ENCODE assay signal across 9 cellular contexts in the genomic region with DNA sequence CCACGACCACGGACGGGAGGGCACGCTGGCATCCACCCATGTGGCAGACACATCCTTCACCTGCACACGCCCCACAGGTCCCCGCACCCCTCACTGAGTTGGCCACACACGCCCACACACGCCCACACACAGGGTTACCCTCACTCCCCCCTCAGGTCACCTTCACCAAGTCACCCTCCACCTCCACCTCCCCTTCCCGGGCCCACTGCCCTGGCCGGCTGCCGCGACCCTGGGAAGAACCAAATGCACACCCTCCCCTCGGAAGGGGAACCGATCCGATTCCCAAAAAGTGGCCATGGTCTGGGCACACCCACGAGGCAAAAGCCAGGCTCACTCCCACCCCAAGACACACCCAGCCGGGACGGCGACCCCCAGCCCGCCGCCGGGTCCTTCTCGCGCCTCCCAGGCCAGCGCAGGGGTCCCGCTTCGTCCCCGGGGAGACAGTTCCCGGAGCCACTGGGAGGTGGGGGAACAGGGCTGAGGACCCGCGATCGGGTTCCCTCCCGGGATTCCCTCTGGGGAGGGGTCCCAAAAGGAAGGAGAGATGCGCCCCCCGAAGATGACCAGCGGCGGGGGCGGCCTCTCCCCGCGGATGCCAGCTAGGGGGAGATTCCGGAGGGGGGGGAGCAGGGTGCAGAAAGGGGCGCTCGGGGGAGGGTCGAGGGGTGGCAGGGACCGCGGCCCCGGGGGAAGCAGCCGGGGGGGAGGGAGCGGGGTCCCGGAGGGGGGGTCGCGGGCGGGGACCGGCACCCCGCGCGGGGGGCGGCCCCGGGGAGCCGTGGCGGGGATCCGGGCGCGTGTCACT. TPM values are rescaled to one million over a fixed set of nuclear protein-coding genes. Genes with fewer than 3 reads are reported as not detected.
DNase-seq lines count a peak whose midpoint lies in the region; TF ChIP-seq lines count a peak whose summit lies in the region.
"Had no signal": no experiment of that assay in that cellular context is flagged by ENCODE, and none has a peak within 500 bp of the region (broad histone marks: within the 10 kb centered on the region; RNA-seq: fewer than 3 reads in every experiment).

No MANE protein-coding gene starts in this region.

- CTCF ChIA-PET in PC-9 (lab: Charles Lee): no interaction called here

- no peaks in the 10 kb centered on the region for H3K79me2 ChIP-seq in PC-9 (ENCODE audit: low read depth)

- no peaks in the 10 kb centered on the region for H3K9me3 ChIP-seq in PC-9 (ENCODE audit: insufficient read depth, low read depth)

- intact Hi-C loops in PC-9 (cut with micrococcal nuclease; ENCODE audit: unreplicated experiment): no loop called here

- peaks cover 17% of the 10 kb centered on the region for H3K4me1 ChIP-seq in PC-9 (replicated peaks; ENCODE audit: insufficient read depth)

- no peaks in the 10 kb centered on the region for H3K36me3 Mint-ChIP-seq in neural crest cell (ENCODE audit: low read depth)

- no peaks in the 10 kb centered on the region for H3K9me2 ChIP-seq in PC-9 (ENCODE audit: insufficient read depth)

- H3K4me2 ChIP-seq in PC-9: peak overlapping the region; percentile 60
- H3K4me2 ChIP-seq: KMS-11 had no signal

- H3F3A ChIP-seq in PC-9 (ENCODE audit: insufficient read depth, low read depth): no peaks in the 10 kb centered on the region

- no peaks in the 10 kb centered on the region for H3K27me3 ChIP-seq in PC-9 (ENCODE audit: insufficient read depth, low read depth)

- peak overlapping the region; percentile 97 for H3K4me3 Mint-ChIP-seq in neural crest cell

- no peaks in the 10 kb centered on the region for H3K27me3 Mint-ChIP-seq in neural crest cell (ENCODE audit: low read depth)

- H2AFZ ChIP-seq in PC-9: no peak overlapping the region

- peaks cover 63% of the 10 kb centered on the region for H3K4me1 Mint-ChIP-seq in neural crest cell

- DNase-seq in AG09309 (ENCODE audit: low read depth): no peak
- no peak for DNase-seq in PC-9
- DNase-seq in epithelial cell of esophagus (ENCODE audit: low read depth): no peak
- DNase-seq in neural crest cell (ENCODE audit: low read depth, low spot score): no peak
- no peak for DNase-seq in SK-N-DZ (ENCODE audit: low spot score)
- no peak for DNase-seq in stimulated activated CD4-positive, alpha-beta T cell treated with anti-CD3 and anti-CD28 coated beads, Interleukin-15, amount 100 ng/mL, for 24 hours
- DNase-seq in NOMO-1 (lab: John Stamatoyannopoulos, UW; ENCODE audit: unreplicated experiment in 2 of 2): no peak
- no peak for DNase-seq in kidney tubule cell (ENCODE audit: low spot score)

- no peaks in the 10 kb centered on the region for H4K20me1 ChIP-seq in PC-9 (ENCODE audit: insufficient read depth)

- no peak overlapping the region for H3K27ac ChIP-seq in PC-9
- H3K27ac ChIP-seq: KMS-11 had no signal

- POLR2A ChIA-PET in PC-9 (lab: Charles Lee; ENCODE audit: unreplicated experiment): no interaction called here

- H3K36me3 ChIP-seq in PC-9 (ENCODE audit: low read depth): no peaks in the 10 kb centered on the region

- TF ChIP-seq CTCF in AG09309 (IDR thresholded peaks at IDR 0.05; ENCODE audit: control insufficient read depth, insufficient read depth, low read depth, low read length, missing control alignments): no peak
- no peak for TF ChIP-seq CTCF in PC-9 (conservative IDR thresholded peaks at IDR 0.05)
- no peak for TF ChIP-seq CTCF in epithelial cell of esophagus (IDR thresholded peaks at IDR 0.05; ENCODE audit: insufficient read depth, low read depth, low read length, missing control alignments)
- TF ChIP-seq CTCF in neural crest cell (conservative IDR thresholded peaks at IDR 0.05): no peak

- H3K4me3 ChIP-seq in AG09309 (ENCODE audit: control insufficient read depth, low read depth, low read length): peak overlapping the region; percentile 76
- peak overlapping the region; percentile 26; the same call in 1 of the 2 replicates for H3K4me3 ChIP-seq in PC-9
- H3K4me3 ChIP-seq in epithelial cell of esophagus (ENCODE audit: low read length): peak overlapping the region; percentile 28

- no peaks in the 10 kb centered on the region for H3K9me3 Mint-ChIP-seq in neural crest cell

- peak overlapping the region; percentile 80 for H3K27ac Mint-ChIP-seq in neural crest cell (ENCODE audit: unreplicated experiment)

- BruUV-seq in PC-9 (replicated peaks; lab: Mats Ljungman, UMichigan): no TSS peak

RNA-seq across cellular contexts. Expression of gene SDC3, which starts 0.7 kb away (rescaled TPM):
- total RNA-seq in PC-9 (2021): 33.7 and 37.4 TPM in 2 replicates
- 116 and 129 TPM in 2 replicates for total RNA-seq in neural crest cell
- polyA plus RNA-seq in SK-N-DZ (2014; cell fraction: cytosol; rRNA removed): 11.0 and 14.5 TPM in 2 replicates
- 9.0 and 9.3 TPM in 2 replicates for polyA plus RNA-seq in SK-N-DZ (2014; cell fraction: nucleus; rRNA removed)

Comparison
In these comparisons a context has a peak if more than half of its experiments do, and no peak if none do; other contexts are left out.
1. H3K4me3 ChIP-seq: peak in every context shown above with its lines; median percentile 76 in AG09309; 28 in epithelial cell of esophagus; 26 in PC-9.